Comparison of ENCODE assay signal across 8 cellular contexts in the genomic region with DNA sequence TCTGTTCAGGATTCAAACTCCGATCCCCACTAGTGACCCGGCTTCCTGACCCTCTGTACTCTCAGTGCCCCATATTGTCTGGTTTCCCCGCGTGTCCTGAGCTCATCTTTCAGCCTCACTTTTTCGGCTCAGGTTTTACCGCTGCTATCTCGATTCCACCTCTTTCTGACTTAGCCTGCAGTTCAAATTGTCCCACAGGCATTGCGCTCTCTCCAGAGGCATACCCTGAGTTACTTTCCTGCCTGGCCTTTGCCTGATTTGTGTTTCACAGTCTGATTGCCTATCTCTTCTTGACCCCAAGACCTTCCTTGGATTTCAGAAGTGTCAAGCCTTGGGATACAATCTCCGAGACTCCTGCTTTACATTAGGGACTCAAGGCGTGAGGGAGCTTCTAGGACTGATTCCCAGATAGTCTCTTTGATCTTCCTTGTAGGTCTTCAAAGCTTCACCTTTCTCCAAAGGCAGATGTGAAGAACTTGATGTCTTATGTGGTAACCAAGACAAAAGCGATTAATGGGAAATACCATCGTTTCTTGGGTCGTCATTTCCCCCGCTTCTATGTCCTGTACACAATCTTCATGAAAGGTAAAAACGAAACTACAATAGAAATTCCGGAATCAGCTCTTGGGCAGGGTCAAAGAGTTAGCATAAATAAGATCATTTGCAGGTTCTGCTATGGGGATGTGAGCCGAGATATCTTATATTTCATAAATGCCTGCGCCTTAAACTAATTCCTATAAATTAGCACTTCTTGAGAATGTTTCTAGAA. TPM values are rescaled to one million over a fixed set of nuclear protein-coding genes. Genes with fewer than 3 reads are reported as not detected.
A peak's percentile ranks its signal among the peaks of the same experiment; 100 is the strongest.
DNase-seq lines count a peak whose midpoint lies in the region; ATAC-seq and TF ChIP-seq lines count a peak whose summit lies in the region.

No MANE protein-coding gene starts in this region.

- WGBS in H9 (ENCODE audit: extremely low coverage, insufficient read length, low lambda C conversion rate): no CpG with 5 or more reads among the region's 18 CpGs

- no peak for ATAC-seq in HG02623 (IDR thresholded peaks at IDR 0.05; ENCODE audit: unreplicated experiment)

- H4K8ac ChIP-seq in H9 (replicated peaks; ENCODE audit: insufficient read length, low read depth, low read length): no peak overlapping the region

- no peaks in the 10 kb centered on the region; a peak in 1 of 5 replicates for H3K9me3 Mint-ChIP-seq in H9

- no peak overlapping the region for H2BK5ac ChIP-seq in H9 (ENCODE audit: insufficient read length, low read length)

- no peak overlapping the region for H2BK20ac ChIP-seq in H9 (ENCODE audit: low read depth, low read length, poor library complexity, severe bottlenecking)

- peak overlapping the region; percentile 13 to 95 (median 21); a peak in 5 of 7 replicates for H3K27ac Mint-ChIP-seq in H9

- peaks cover 5 to 13% (median 12%) of the 10 kb centered on the region in 3 experiments; a peak in 5 of 7 replicates for H3K36me3 Mint-ChIP-seq in H9 (ENCODE audit: insufficient read depth in 1 of 3, low read depth in 3 of 3)

- H3K27ac ChIP-seq in H9 (ENCODE audit: insufficient read length, low read depth, low read length) (no peak overlapping the region), epithelial cell of prostate (peak overlapping the region; percentile 73), neutrophil (peak overlapping the region; percentile 90)

- H3K23ac ChIP-seq in H9 (ENCODE audit: insufficient read length, low read depth, low read length): no peak overlapping the region

- H2BK12ac ChIP-seq in H9 (ENCODE audit: insufficient read length, low read depth, low read length): no peak overlapping the region

- H3K18ac ChIP-seq in H9 (ENCODE audit: insufficient read length, low read depth, low read length): no peak overlapping the region

- no peak overlapping the region for H2AFZ ChIP-seq in H9 (ENCODE audit: low read length)

- H3K14ac ChIP-seq in H9 (ENCODE audit: insufficient read depth, low read length): no peak overlapping the region

- no peak overlapping the region for H3K56ac ChIP-seq in H9 (ENCODE audit: insufficient read length, low read depth, low read length)

- H2BK15ac ChIP-seq in H9 (ENCODE audit: low read depth, low read length): no peak overlapping the region

- H3K4me1 Mint-ChIP-seq in H9: peaks cover 11 to 16% of the 10 kb centered on the region in 2 experiments

- H3K79me1 ChIP-seq in H9 (ENCODE audit: insufficient read depth, low read depth, low read length, poor library complexity, severe bottlenecking): no peaks in the 10 kb centered on the region

- H3K4me2 ChIP-seq in H9 (ENCODE audit: insufficient read depth, insufficient read length, low read length): peak overlapping the region; percentile 92

- H4K5ac ChIP-seq in H9 (ENCODE audit: insufficient read length, low read depth, low read length): no peak overlapping the region

- no peaks in the 10 kb centered on the region for H4K20me1 ChIP-seq in H9 (ENCODE audit: control insufficient read depth, insufficient read depth, insufficient read length)

- H3K9me3 ChIP-seq in H9 (ENCODE audit: control insufficient read depth, low read depth, low read length) (no peaks in the 10 kb centered on the region), neutrophil (no peaks in the 10 kb centered on the region)

- TF ChIP-seq CTCF in H9 (conservative IDR thresholded peaks at IDR 0.05): no peak
- no peak for TF ChIP-seq CTCF in neutrophil (IDR thresholded peaks at IDR 0.05)

- H3K36me3 ChIP-seq in neutrophil: peaks cover 14% of the 10 kb centered on the region

- H2BK120ac ChIP-seq in H9 (ENCODE audit: low read depth, low read length, poor library complexity, severe bottlenecking): no peak overlapping the region

- H3K4me1 ChIP-seq in H9 (ENCODE audit: insufficient read depth, low read length): 0 out of 2 replicates have a peak, but pooled peaks cover 2% of the 10 kb centered on the region
- peaks cover 21 to 22% of the 10 kb centered on the region in 2 experiments for H3K4me1 ChIP-seq in neutrophil (ENCODE audit: control insufficient read depth in 1 of 2, insufficient read depth in 1 of 2, low read depth in 1 of 2, low read length in 1 of 2)

- H3K27me3 Mint-ChIP-seq in H9 (ENCODE audit: low read depth): no peaks in the 10 kb centered on the region

- H4K91ac ChIP-seq in H9 (ENCODE audit: insufficient read length, low read depth, low read length): no peak overlapping the region

- no peaks in the 10 kb centered on the region for H3K79me2 ChIP-seq in H9 (ENCODE audit: insufficient read depth, low read length)

- no peak overlapping the region for H3T11ph ChIP-seq in H9 (ENCODE audit: low read length)

- peak overlapping the region; percentile 81 to 90 for H3K4me3 ChIP-seq in neutrophil (ENCODE audit: low read depth in 1 of 2, low read length in 1 of 2)

- H3K27me3 ChIP-seq in H9 (ENCODE audit: insufficient read depth, low read length) (no peaks in the 10 kb centered on the region), neutrophil (no peaks in the 10 kb centered on the region)

- peaks cover 6% of the 10 kb centered on the region for H3K23me2 ChIP-seq in H9 (ENCODE audit: insufficient read length, low read depth, low read length, poor library complexity, severe bottlenecking)

- DNase-seq in H9: no peak
- peak; percentile 19 for DNase-seq in SK-N-DZ (ENCODE audit: low spot score)
- DNase-seq in epithelial cell of prostate (ENCODE audit: low read depth, low spot score): no peak
- DNase-seq in midbrain (lab: John Stamatoyannopoulos, UW): no peak
- no peak for DNase-seq in AG08395 (ENCODE audit: low spot score)
- no peak for DNase-seq in GM03348 (ENCODE audit: low spot score)

- H2AK5ac ChIP-seq in H9 (ENCODE audit: insufficient read length, low read length): no peak overlapping the region

- peak overlapping the region; percentile 88 to 94 for H3K4me3 Mint-ChIP-seq in H9

- H3K9ac ChIP-seq in H9 (ENCODE audit: extremely low read depth, insufficient read length, low read length): peak overlapping the region; percentile 58

- no peak overlapping the region for H3K4ac ChIP-seq in H9 (ENCODE audit: low read depth, low read length)

RNA-seq across cellular contexts. Expression of a gene that starts 0.7 kb away (rescaled TPM):
- 33.0 and 34.9 TPM in 2 replicates for total RNA-seq in H9 (2021)
- 125 and 128 TPM in 2 replicates for polyA plus RNA-seq in SK-N-DZ (2014; cell fraction: cytosol; rRNA removed)
- polyA plus RNA-seq in SK-N-DZ (2014; cell fraction: nucleus; rRNA removed): 110 and 115 TPM in 2 replicates

RNA-seq across cellular contexts. Expression of a gene that starts 22.6 kb away (rescaled TPM):
- total RNA-seq in H9 (2021): 45.6 and 47.9 TPM in 2 replicates
- polyA plus RNA-seq in SK-N-DZ (2014; cell fraction: cytosol; rRNA removed): 31.9 and 41.8 TPM in 2 replicates
- polyA plus RNA-seq in SK-N-DZ (2014; cell fraction: nucleus; rRNA removed): 49.1 and 71.3 TPM in 2 replicates

RNA-seq across cellular contexts. Expression of a gene that starts 34.6 kb away (rescaled TPM):
- 38.6 and 42.5 TPM in 2 replicates for total RNA-seq in H9 (2021)
- polyA plus RNA-seq in SK-N-DZ (2014; cell fraction: cytosol; rRNA removed): 23.6 and 26.0 TPM in 2 replicates
- polyA plus RNA-seq in SK-N-DZ (2014; cell fraction: nucleus; rRNA removed): 25.8 and 36.6 TPM in 2 replicates
